In the genomic region with DNA sequence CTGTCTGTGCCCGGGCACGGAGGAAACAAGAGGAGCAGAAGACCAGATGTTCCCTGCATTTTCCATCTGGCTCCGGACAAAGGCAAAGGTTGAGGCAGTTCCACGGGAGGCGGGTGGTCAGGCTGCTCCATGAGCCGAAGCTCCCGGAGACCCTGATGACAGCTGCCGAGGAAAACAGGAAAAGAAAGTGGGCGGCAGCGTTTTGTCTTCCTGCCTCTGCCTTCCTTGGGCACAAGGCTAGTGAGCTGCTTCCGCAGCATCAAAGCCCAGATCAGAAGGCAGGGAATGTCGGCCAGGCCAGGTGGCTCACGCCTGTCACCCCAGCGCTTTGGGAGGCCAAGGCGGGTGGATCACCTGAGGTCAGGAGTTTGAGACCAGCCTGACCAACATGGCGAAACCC, we compare ENCODE assay signal across 18 cellular contexts. TPM values are rescaled to one million over a fixed set of nuclear protein-coding genes. Genes with fewer than 3 reads are reported as not detected.
DNase-seq lines count a peak whose midpoint lies in the region; ATAC-seq and TF ChIP-seq lines count a peak whose summit lies in the region.
"Had no signal": no experiment of that assay in that cellular context is flagged by ENCODE, and none has a peak within 500 bp of the region (broad histone marks: within the 10 kb centered on the region; RNA-seq: fewer than 3 reads in every experiment).

No MANE protein-coding gene starts in this region.

- 66 to 72% methylated on average over 16 of the region's 16 CpGs for WGBS in tibial nerve, 2 donors

- H3K27ac Mint-ChIP-seq in endothelial cell (ENCODE audit: unreplicated experiment): peak overlapping the region; percentile 90
- H3K27ac Mint-ChIP-seq in CD8-positive, alpha-beta memory T cell: no peak overlapping the region
- H3K27ac Mint-ChIP-seq: B cell, GM23338 had no signal

- H3K36me3 Mint-ChIP-seq in endothelial cell (ENCODE audit: low read depth, unreplicated experiment): peaks cover 7% of the 10 kb centered on the region
- H3K36me3 Mint-ChIP-seq in CD8-positive, alpha-beta memory T cell: no peaks in the 10 kb centered on the region

- TF ChIP-seq CTCF in endothelial cell (IDR thresholded peaks at IDR 0.05; ENCODE audit: unreplicated experiment) (no peak), left lung (IDR thresholded peaks at IDR 0.05) (no peak), tibial nerve (IDR thresholded peaks at IDR 0.05) (no peak)

- DNase-seq in H7 (peak; percentile 20), endothelial cell (ENCODE audit: low spot score) (peak; percentile 64), left lung (no peak), tibial nerve (ENCODE audit: low spot score in 2 of 2) (no peak), T-helper 2 cell (no peak)
- no peak for DNase-seq in CD8-positive, alpha-beta memory T cell
- DNase-seq: DND-41, NCI-H1092, NCI-H146, NCI-H2081 treated with DMSO at 0.1 percent for 48 hours, NCI-H510A, NCI-H82, PC-3 had no signal

- H3K9me3 ChIP-seq in left lung (no peaks in the 10 kb centered on the region), tibial nerve (no peaks in the 10 kb centered on the region)
- no peaks in the 10 kb centered on the region for H3K9me3 ChIP-seq in CD8-positive, alpha-beta memory T cell (ENCODE audit: low read length)
- H3K9me3 ChIP-seq: SJSA1 had no signal

- peaks cover 8% of the 10 kb centered on the region for H3K4me1 Mint-ChIP-seq in endothelial cell (ENCODE audit: unreplicated experiment)
- peaks cover 1 to 2% (median 1%) of the 10 kb centered on the region in 3 donors for H3K4me1 Mint-ChIP-seq in CD8-positive, alpha-beta memory T cell
- H3K4me1 Mint-ChIP-seq: GM23338 had no signal

- CTCF ChIA-PET in CD8-positive, alpha-beta memory T cell (lab: Charles Lee): interaction anchor here (1.1 kb wide), 1 partner anchor 16 kb away, joined by 4 read pairs; no protein-coding TSS in a partner anchor

- H3K9me3 Mint-ChIP-seq in endothelial cell (ENCODE audit: unreplicated experiment): no peaks in the 10 kb centered on the region
- H3K9me3 Mint-ChIP-seq in CD8-positive, alpha-beta memory T cell: no peaks in the 10 kb centered on the region
- H3K9me3 Mint-ChIP-seq: GM23338 had no signal

- H3K4me3 Mint-ChIP-seq in endothelial cell (ENCODE audit: unreplicated experiment): no peak overlapping the region
- no peak overlapping the region for H3K4me3 Mint-ChIP-seq in CD8-positive, alpha-beta memory T cell
- H3K4me3 Mint-ChIP-seq: B cell, GM23338 had no signal

- POLR2A ChIA-PET in CD8-positive, alpha-beta memory T cell (lab: Charles Lee): no interaction called here

- H3K4me1 ChIP-seq in left lung (peaks cover 0 to 91% of the 10 kb centered on the region in 2 donors), tibial nerve (peaks cover 0 to 23% (median 19%) of the 10 kb centered on the region in 4 donors)
- no peaks in the 10 kb centered on the region for H3K4me1 ChIP-seq in CD8-positive, alpha-beta memory T cell (ENCODE audit: insufficient read depth, low read length)

- peak overlapping the region; percentile 39 to 70 for H3K27ac ChIP-seq in left lung
- H3K27ac ChIP-seq in tibial nerve: peak overlapping the region in 3 of 4 donors; percentile 15 to 54 (median 32)
- no peak overlapping the region for H3K27ac ChIP-seq in CD8-positive, alpha-beta memory T cell (ENCODE audit: low read depth, low read length)
- H3K27ac ChIP-seq: SJSA1 had no signal

- H3K27me3 ChIP-seq in H7 (ENCODE audit: control insufficient read depth, insufficient read depth, low read length): no peaks in the 10 kb centered on the region
- no peaks in the 10 kb centered on the region for H3K27me3 ChIP-seq in left lung
- H3K27me3 ChIP-seq in tibial nerve: no peaks in the 10 kb centered on the region
- H3K27me3 ChIP-seq in CD8-positive, alpha-beta memory T cell (ENCODE audit: insufficient read depth, low read length, poor library complexity, severe bottlenecking): no peaks in the 10 kb centered on the region
- H3K27me3 ChIP-seq: SJSA1 had no signal

- TF ChIP-seq EP300 in tibial nerve (IDR thresholded peaks at IDR 0.05): peak in 1 of 2 donors; percentile 7

- no peak for TF ChIP-seq POLR2A in tibial nerve (IDR thresholded peaks at IDR 0.05)

- intact Hi-C loops in left lung (cut with DNase I): no loop called here

- H3K27me3 Mint-ChIP-seq in endothelial cell (ENCODE audit: unreplicated experiment): peaks cover 4% of the 10 kb centered on the region
- no peaks in the 10 kb centered on the region for H3K27me3 Mint-ChIP-seq in CD8-positive, alpha-beta memory T cell
- H3K27me3 Mint-ChIP-seq: B cell had no signal

- ATAC-seq in left lung: no peak
- no peak for ATAC-seq in HG02852 (IDR thresholded peaks at IDR 0.05; ENCODE audit: unreplicated experiment)
- ATAC-seq: GM12878, GM23338, PC-3 had no signal

- H3K36me3 ChIP-seq in H7 (replicated peaks; ENCODE audit: control insufficient read depth, insufficient read depth, low read length): peaks cover 1% of the 10 kb centered on the region
- peaks cover 0 to 76% of the 10 kb centered on the region in 2 donors for H3K36me3 ChIP-seq in left lung
- peaks cover 0 to 52% (median 0%) of the 10 kb centered on the region in 3 donors for H3K36me3 ChIP-seq in tibial nerve
- H3K36me3 ChIP-seq in CD8-positive, alpha-beta memory T cell (ENCODE audit: insufficient read depth, low read length): no peaks in the 10 kb centered on the region
- H3K36me3 ChIP-seq: SJSA1 had no signal

- H3K4me3 ChIP-seq in H7 (ENCODE audit: insufficient read depth, low read depth, low read length): no peak overlapping the region
- no peak overlapping the region for H3K4me3 ChIP-seq in left lung
- H3K4me3 ChIP-seq in tibial nerve: no peak overlapping the region
- no peak overlapping the region for H3K4me3 ChIP-seq in CD8-positive, alpha-beta memory T cell (ENCODE audit: low read length)
- H3K4me3 ChIP-seq: GM12878, GM23338, SJSA1 had no signal

RNA-seq across cellular contexts. Expression of gene SLC43A2, which starts 16.2 kb away (rescaled TPM):
- 36.0 and 37.7 TPM in 2 replicates for total RNA-seq in H7 (2014; rRNA removed; shearing (Covaris generic))
- total RNA-seq in endothelial cell (ENCODE audit: unreplicated experiment): 71.4 TPM
- 10 to 100 TPM; 53.1 to 87.9 TPM for total RNA-seq in left lung
- 10 to 100 TPM; 10.3 to 26.1 (median 14.1) TPM for total RNA-seq in tibial nerve
- 10 to 100 TPM in 1 of 2 experiments, 1 to 10 TPM in 1; 9.0 to 10.2 TPM for total RNA-seq in CD8-positive, alpha-beta memory T cell
- polyA plus RNA-seq in CD8-positive, alpha-beta memory T cell: 1.6 TPM

RNA-seq across cellular contexts. Expression of gene SCARF1, which starts 33.1 kb away (rescaled TPM):
- 5.1 and 7.6 TPM in 2 replicates for total RNA-seq in H7 (2014; rRNA removed; shearing (Covaris generic))
- total RNA-seq in endothelial cell (ENCODE audit: unreplicated experiment) (289 TPM), left lung (10 to 100 TPM; 24.8 to 33.0 TPM), tibial nerve (10 to 100 TPM in 3 of 4 donors, 1 to 10 TPM in 1; 7.1 to 30.6 (median 21.7) TPM)
- under 1 TPM; 0.71 to 0.94 TPM for total RNA-seq in CD8-positive, alpha-beta memory T cell
- 0.39 TPM for polyA plus RNA-seq in CD8-positive, alpha-beta memory T cell

RNA-seq across cellular contexts. Expression of gene RILP, which starts 37.3 kb away (rescaled TPM):
- 31.0 and 32.8 TPM in 2 replicates for total RNA-seq in H7 (2014; rRNA removed; shearing (Covaris generic))
- 14.2 TPM for total RNA-seq in endothelial cell (ENCODE audit: unreplicated experiment)
- 10 to 100 TPM; 21.2 to 34.7 TPM for total RNA-seq in left lung
- total RNA-seq in tibial nerve: 10 to 100 TPM; 17.6 to 59.1 (median 57.3) TPM
- 1 to 10 TPM; 2.1 to 3.0 TPM for total RNA-seq in CD8-positive, alpha-beta memory T cell
- polyA plus RNA-seq in CD8-positive, alpha-beta memory T cell: 3.7 TPM

RNA-seq across cellular contexts. Expression of gene PITPNA, which starts 49.8 kb away (rescaled TPM):
- total RNA-seq in H7 (2014; rRNA removed; shearing (Covaris generic)): 22.5 and 23.1 TPM in 2 replicates
- total RNA-seq in endothelial cell (ENCODE audit: unreplicated experiment) (215 TPM), left lung (10 to 100 TPM; 64.1 to 96.8 TPM), tibial nerve (10 to 100 TPM; 31.0 to 41.5 (median 39.3) TPM)
- 10 to 100 TPM; 80.5 to 85.0 TPM for total RNA-seq in CD8-positive, alpha-beta memory T cell
- polyA plus RNA-seq in CD8-positive, alpha-beta memory T cell: 39.6 TPM

Comparison
In these comparisons a context has a peak if more than half of its experiments do, and no peak if none do; other contexts are left out.
1. DNase-seq: peak in H7 (single experiment) and endothelial cell (single experiment); none in left lung (0 of 2), tibial nerve (0 of 2), CD8-positive, alpha-beta memory T cell (0 of 5) and T-helper 2 cell (0 of 5).